8 cellular contexts compared by ENCODE assay signal in the genomic region with DNA sequence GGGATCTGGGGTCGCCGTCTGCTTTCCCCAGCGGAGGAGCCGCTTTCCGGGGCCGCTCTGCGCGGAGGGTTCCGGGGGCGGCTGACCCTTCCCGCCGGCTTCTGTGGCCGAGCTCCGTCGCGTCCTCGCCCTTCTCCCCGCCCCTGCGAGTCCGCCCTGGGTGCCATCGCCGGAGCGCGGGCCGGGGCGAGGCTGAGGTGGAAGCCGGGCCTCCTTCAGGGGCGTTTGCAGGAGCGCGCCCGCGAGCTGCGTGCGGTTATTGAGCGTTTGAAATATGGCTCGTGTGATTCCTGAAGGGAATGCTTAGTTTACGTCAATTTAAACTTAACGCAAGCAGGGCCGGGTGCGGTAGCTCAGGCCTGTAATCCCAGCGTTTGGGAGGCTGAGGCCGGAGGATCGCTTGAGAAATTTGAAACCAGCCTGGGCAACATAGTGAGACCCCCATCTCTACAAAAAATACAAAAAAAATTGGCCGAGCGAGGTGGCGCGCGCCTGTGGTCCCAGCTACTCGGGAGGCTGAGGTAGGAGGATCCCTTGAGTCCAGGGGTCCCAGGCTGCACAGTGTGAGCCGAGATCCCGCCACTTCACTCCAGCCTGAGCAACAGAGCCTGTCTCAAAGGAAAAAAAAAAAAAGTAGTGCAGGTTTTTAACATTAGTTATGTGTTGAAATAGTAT. TPM values are rescaled to one million over a fixed set of nuclear protein-coding genes. Genes with fewer than 3 reads are reported as not detected.
DNase-seq lines count a peak whose midpoint lies in the region; ATAC-seq, FAIRE-seq and TF ChIP-seq lines count a peak whose summit lies in the region.

No MANE protein-coding gene starts in this region.

- H3K9me3 Mint-ChIP-seq in H9 = peaks cover 0 to 12% of the 10 kb centered on the region in 2 experiments; a peak in 2 of 5 replicates

- peak; percentile 27 for DNase-seq in ELF-1 (ENCODE audit: low read depth, low spot score)
- DNase-seq in H9 = no peak
- peak; percentile 9 for DNase-seq in NCI-H146 treated with DMSO at 0.1 percent for 48 hours (lab: John Stamatoyannopoulos, UW; ENCODE audit: unreplicated experiment)
- DNase-seq in K562 (ENCODE audit: extremely low read depth in 1 of 4, low spot score in 3 of 4) = peak in 2 of 4 experiments; percentile 37 to 44
- DNase-seq in left lung = peak in 1 of 2 donors; percentile 86
- no peak for DNase-seq in amniotic stem cell (lab: John Stamatoyannopoulos, UW)
- DNase-seq in kidney glomerular epithelial cell (lab: John Stamatoyannopoulos, UW) = no peak

- H3K4me2 ChIP-seq in H9 (ENCODE audit: insufficient read depth, insufficient read length, low read length) (peak overlapping the region; percentile 64), K562 (ENCODE audit: insufficient read depth, low read length) (peak overlapping the region; percentile 82)

- peaks cover 6 to 13% of the 10 kb centered on the region in 2 experiments for H3K4me1 Mint-ChIP-seq in H9

- H3K27ac ChIP-seq in H9 (ENCODE audit: insufficient read length, low read depth, low read length) = no peak overlapping the region
- peak overlapping the region; percentile 87 for H3K27ac ChIP-seq in K562 (ENCODE audit: extremely low read depth, low read depth, low read length)
- H3K27ac ChIP-seq in left lung = peak overlapping the region in 1 of 2 donors; percentile 87
- no peak overlapping the region for H3K27ac ChIP-seq in stomach smooth muscle (ENCODE audit: low read length)

- H3K14ac ChIP-seq in H9 (ENCODE audit: insufficient read depth, low read length) = peak overlapping the region; percentile 71; the same call in 1 of the 2 replicates

- H3K9ac ChIP-seq in H9 (ENCODE audit: extremely low read depth, insufficient read length, low read length) (peak overlapping the region; percentile 25), K562 (ENCODE audit: insufficient read depth in 1 of 2, low read depth in 2 of 2, low read length in 2 of 2) (peak overlapping the region; percentile 84 to 99), stomach smooth muscle (ENCODE audit: low read length in 2 of 2) (peak overlapping the region; percentile 62 to 66)

- H3K79me2 ChIP-seq in H9 (ENCODE audit: insufficient read depth, low read length) (peaks cover 15% of the 10 kb centered on the region; the same call in 1 of the 2 replicates), K562 (ENCODE audit: control insufficient read depth, insufficient read depth, low read length) (peaks cover 53% of the 10 kb centered on the region)

- intact Hi-C loops in K562 (cut with micrococcal nuclease) = no loop called here
- intact Hi-C loops in left lung (cut with DNase I) = no loop called here

- BruUV-seq in K562 (replicated peaks; lab: Mats Ljungman, UMichigan) = no TSS peak

- no peak overlapping the region for H3K18ac ChIP-seq in H9 (ENCODE audit: insufficient read length, low read depth, low read length)

- H2AK5ac ChIP-seq in H9 (ENCODE audit: insufficient read length, low read length) = no peak overlapping the region

- TF ChIP-seq POLR2A in K562 (conservative IDR thresholded peaks at IDR 0.05) = no peak

- H4K8ac ChIP-seq in H9 (replicated peaks; ENCODE audit: insufficient read length, low read depth, low read length) = no peak overlapping the region

- H3K4me3 ChIP-seq in K562 (peak overlapping the region; percentile 99), left lung (peak overlapping the region; percentile 73 to 95), stomach smooth muscle (ENCODE audit: low read length in 2 of 2) (peak overlapping the region; percentile 75 to 88)

- no peaks in the 10 kb centered on the region for H4K20me1 ChIP-seq in H9 (ENCODE audit: control insufficient read depth, insufficient read depth, insufficient read length)
- H4K20me1 ChIP-seq in K562 (replicated peaks; ENCODE audit: control insufficient read depth, insufficient read depth, low read length) = no peaks in the 10 kb centered on the region

- H4K5ac ChIP-seq in H9 (ENCODE audit: insufficient read length, low read depth, low read length) = no peak overlapping the region

- H3K4ac ChIP-seq in H9 (ENCODE audit: low read depth, low read length) = no peak overlapping the region

- no peak for FAIRE-seq in K562 (lab: Jason Lieb, UNC)

- peak overlapping the region in 1 of 3 experiments; percentile 62; a peak in 1 of 7 replicates for H3K27ac Mint-ChIP-seq in H9

- CTCF ChIA-PET in K562 (lab: Yijun Ruan, JAX; ENCODE audit: low intra/inter-chr PET ratio) = no interaction called here

- ATAC-seq in K562 = peak; percentile 33
- peak; percentile 2 for ATAC-seq in left lung

- peaks cover 4% of the 10 kb centered on the region for H3K9me3 ChIP-seq in H9 (ENCODE audit: control insufficient read depth, low read depth, low read length)
- H3K9me3 ChIP-seq in K562 (replicated peaks; ENCODE audit: control insufficient read depth, insufficient read depth, low read depth, low read length) = no peaks in the 10 kb centered on the region
- H3K9me3 ChIP-seq in left lung = no peaks in the 10 kb centered on the region
- no peaks in the 10 kb centered on the region for H3K9me3 ChIP-seq in stomach smooth muscle (ENCODE audit: control insufficient read depth in 2 of 2, low read length in 2 of 2)

- H3K79me1 ChIP-seq in H9 (ENCODE audit: insufficient read depth, low read depth, low read length, poor library complexity, severe bottlenecking) = peaks cover 6% of the 10 kb centered on the region

- H3K36me3 ChIP-seq in K562 (ENCODE audit: control insufficient read depth, insufficient read depth, low read length) (peaks cover 39% of the 10 kb centered on the region), left lung (peaks cover 0 to 17% of the 10 kb centered on the region in 2 donors), stomach smooth muscle (ENCODE audit: control insufficient read depth in 2 of 2, insufficient read depth in 2 of 2, low read length in 2 of 2) (peaks cover 4% of the 10 kb centered on the region in 2 donors)

- in situ Hi-C loops in K562 (cut with MboI) = no loop called here

- H3K56ac ChIP-seq in H9 (ENCODE audit: insufficient read length, low read depth, low read length) = no peak overlapping the region

- H3K27me3 ChIP-seq in H9 (ENCODE audit: insufficient read depth, low read length) = peaks cover 3% of the 10 kb centered on the region; the same call in 1 of the 2 replicates
- H3K27me3 ChIP-seq in K562 (ENCODE audit: control insufficient read depth in 2 of 2, insufficient read depth in 2 of 2, low read length in 2 of 2) = no peaks in the 10 kb centered on the region
- H3K27me3 ChIP-seq in left lung = no peaks in the 10 kb centered on the region
- no peaks in the 10 kb centered on the region for H3K27me3 ChIP-seq in stomach smooth muscle (ENCODE audit: control insufficient read depth in 1 of 2, insufficient read depth in 2 of 2, low read length in 2 of 2)

- TF ChIP-seq RAD21 in K562 (CRISPR knock-in tag; conservative IDR thresholded peaks at IDR 0.05 in 1 of 2, IDR thresholded peaks at IDR 0.05 in 1 of 2) = no peak

- H2AFZ ChIP-seq in H9 (ENCODE audit: low read length) = no peak overlapping the region
- peak overlapping the region; percentile 89 for H2AFZ ChIP-seq in K562 (ENCODE audit: low read depth, low read length)

- H3K4me1 ChIP-seq in H9 (ENCODE audit: insufficient read depth, low read length) (no peaks in the 10 kb centered on the region), K562 (replicated peaks in 1 of 2; ENCODE audit: control insufficient read depth in 2 of 2, insufficient read depth in 2 of 2, low read length in 2 of 2) (peaks cover 2 to 19% of the 10 kb centered on the region in 2 experiments; a peak in 4 of 5 replicates), left lung (peaks cover 11 to 23% of the 10 kb centered on the region in 2 donors), stomach smooth muscle (ENCODE audit: control insufficient read depth, insufficient read depth, low read length) (peaks cover 23% of the 10 kb centered on the region)

- peaks cover 10% of the 10 kb centered on the region for H3K23me2 ChIP-seq in H9 (ENCODE audit: insufficient read length, low read depth, low read length, poor library complexity, severe bottlenecking)

- POLR2A ChIA-PET in K562 (lab: Yijun Ruan, JAX) = interaction anchor here (0.6 to 0.9 kb wide), 3 partner anchors 25 to 108 kb away, joined by 3 to 5 read pairs (median 3); no protein-coding TSS in a partner anchor

- H2BK15ac ChIP-seq in H9 (ENCODE audit: low read depth, low read length) = no peak overlapping the region; the same call in 1 of the 2 replicates

- no peak overlapping the region for H3T11ph ChIP-seq in H9 (ENCODE audit: low read length)

- no peak overlapping the region for H3K23ac ChIP-seq in H9 (ENCODE audit: insufficient read length, low read depth, low read length)

- H2BK12ac ChIP-seq in H9 (ENCODE audit: insufficient read length, low read depth, low read length) = no peak overlapping the region

- TF ChIP-seq EP300 in K562 (IDR thresholded peaks at IDR 0.05; ENCODE audit: low read length) = no peak

- WGBS in H9 (ENCODE audit: extremely low coverage, insufficient read length, low lambda C conversion rate) = no CpG with 5 or more reads among the region's 51 CpGs
- under 1% methylated on average over 24 of the region's 51 CpGs for WGBS in K562 (ENCODE audit: insufficient coverage, low coverage, missing lambda C conversion rate)

- H2BK20ac ChIP-seq in H9 (ENCODE audit: low read depth, low read length, poor library complexity, severe bottlenecking) = no peak overlapping the region

- no peaks in the 10 kb centered on the region for H3K27me3 Mint-ChIP-seq in H9 (ENCODE audit: low read depth)

- H2BK5ac ChIP-seq in H9 (ENCODE audit: insufficient read length, low read length) = no peak overlapping the region

- H3K9me1 ChIP-seq in K562 (ENCODE audit: control insufficient read depth, insufficient read depth, low read length) = no peaks in the 10 kb centered on the region

- no peak overlapping the region for H4K91ac ChIP-seq in H9 (ENCODE audit: insufficient read length, low read depth, low read length)

- peak overlapping the region; percentile 81 to 88 for H3K4me3 Mint-ChIP-seq in H9

- TF ChIP-seq CTCF in H9 (conservative IDR thresholded peaks at IDR 0.05) (no peak), K562 (IDR thresholded peaks at IDR 0.05 in 2 of 3, conservative IDR thresholded peaks at IDR 0.05 in 1 of 3; ENCODE audit: insufficient read depth in 2 of 3, low read depth in 1 of 3, low read length in 3 of 3) (no peak), left lung (IDR thresholded peaks at IDR 0.05) (no peak)

- peaks cover 14 to 42% (median 37%) of the 10 kb centered on the region in 3 experiments; a peak in 6 of 7 replicates for H3K36me3 Mint-ChIP-seq in H9 (ENCODE audit: insufficient read depth in 1 of 3, low read depth in 3 of 3)

- H2BK120ac ChIP-seq in H9 (ENCODE audit: low read depth, low read length, poor library complexity, severe bottlenecking) = no peak overlapping the region

RNA-seq across cellular contexts. Expression of gene PGAM5, which starts 0.7 kb away (rescaled TPM):
- 112 and 118 TPM in 2 replicates for total RNA-seq in H9 (2021)
- total RNA-seq in K562 (2011; cell fraction: chromatin; rRNA removed; ENCODE audit: low replicate concordance) = 33.1 and 58.6 TPM in 2 replicates
- total RNA-seq in K562 (2011; cell fraction: nucleolus; rRNA removed) = 36.3 and 36.7 TPM in 2 replicates
- 27.6 and 28.5 TPM in 2 replicates for total RNA-seq in K562 (2011; cell fraction: nucleoplasm; rRNA removed)
- 99.8 and 119 TPM in 2 replicates for total RNA-seq in K562 (2014; rRNA removed)
- 56.8 and 69.5 TPM in 2 replicates for total RNA-seq in K562 (2014; rRNA removed; fragmentation: Illumina TruSeq; extraction: Trizol)
- 88.5 and 89.0 TPM in 2 replicates for total RNA-seq in K562 (2015; rRNA removed; fragmentation: Illumina TruSeq; extraction: Trizol)
- total RNA-seq in K562 (2021) = 121 and 125 TPM in 2 replicates
- polyA plus RNA-seq in K562 (2011; rRNA removed) = 49.1 and 49.2 TPM in 2 replicates
- 56.7 and 135 TPM in 2 replicates for polyA plus RNA-seq in K562 (2011; cell fraction: cytosol; rRNA removed)
- polyA plus RNA-seq in K562 (2011; cell fraction: nucleus; rRNA removed) = 20.9 and 37.2 TPM in 2 replicates
- 39.2 and 77.3 TPM in 2 replicates for polyA plus RNA-seq in K562 (2012)
- 90.2 and 97.3 TPM in 2 replicates for polyA plus RNA-seq in K562 (2014; fragmentation: Illumina TruSeq; extraction: Trizol)
- polyA plus RNA-seq in K562 (2014; fragmentation: Nextera tagmentation; extraction: Ambion mirVana) = 10 to 100 TPM in 1 of 2 experiments, 1 to 10 TPM in 1; 7.4 to 11.4 TPM
- polyA plus RNA-seq in K562 (2014; rRNA removed) = 60.7 and 78.9 TPM in 2 replicates
- polyA minus RNA-seq in K562 (2011; rRNA and poly(A)+ RNA removed) = 33.5 and 64.2 TPM in 2 replicates
- polyA minus RNA-seq in K562 (2011; cell fraction: cytosol; rRNA and poly(A)+ RNA removed) = 85.1 and 114 TPM in 2 replicates
- polyA minus RNA-seq in K562 (2011; cell fraction: nucleus; rRNA and poly(A)+ RNA removed) = 17.0 and 19.7 TPM in 2 replicates
- 10 to 100 TPM; 24.7 to 37.4 TPM for total RNA-seq in left lung

RNA-seq across cellular contexts. Expression of gene PXMP2, which starts 23.9 kb away (rescaled TPM):
- total RNA-seq in H9 (2021) = 17.7 and 17.8 TPM in 2 replicates
- 19.3 and 34.7 TPM in 2 replicates for total RNA-seq in K562 (2011; cell fraction: chromatin; rRNA removed; ENCODE audit: low replicate concordance)
- total RNA-seq in K562 (2011; cell fraction: nucleolus; rRNA removed) = 30.4 and 31.9 TPM in 2 replicates
- total RNA-seq in K562 (2011; cell fraction: nucleoplasm; rRNA removed) = 32.8 and 57.0 TPM in 2 replicates
- total RNA-seq in K562 (2014; rRNA removed) = 66.1 and 70.9 TPM in 2 replicates
- 34.8 and 37.8 TPM in 2 replicates for total RNA-seq in K562 (2014; rRNA removed; fragmentation: Illumina TruSeq; extraction: Trizol)
- total RNA-seq in K562 (2015; rRNA removed; fragmentation: Illumina TruSeq; extraction: Trizol) = 39.8 and 41.0 TPM in 2 replicates
- total RNA-seq in K562 (2021) = 46.1 and 49.6 TPM in 2 replicates
- polyA plus RNA-seq in K562 (2011; rRNA removed) = 37.7 and 44.7 TPM in 2 replicates
- polyA plus RNA-seq in K562 (2011; cell fraction: cytosol; rRNA removed) = 48.9 and 69.8 TPM in 2 replicates
- polyA plus RNA-seq in K562 (2011; cell fraction: nucleus; rRNA removed) = 30.7 and 38.7 TPM in 2 replicates
- polyA plus RNA-seq in K562 (2012) = 43.7 and 55.0 TPM in 2 replicates
- polyA plus RNA-seq in K562 (2014; fragmentation: Illumina TruSeq; extraction: Trizol) = 43.1 and 52.3 TPM in 2 replicates
- polyA plus RNA-seq in K562 (2014; fragmentation: Nextera tagmentation; extraction: Ambion mirVana) = 1 to 10 TPM; 3.0 to 6.8 TPM
- 64.0 and 66.0 TPM in 2 replicates for polyA plus RNA-seq in K562 (2014; rRNA removed)
- polyA minus RNA-seq in K562 (2011; rRNA and poly(A)+ RNA removed) = 14.0 and 19.0 TPM in 2 replicates
- polyA minus RNA-seq in K562 (2011; cell fraction: cytosol; rRNA and poly(A)+ RNA removed) = 12.7 and 15.9 TPM in 2 replicates
- polyA minus RNA-seq in K562 (2011; cell fraction: nucleus; rRNA and poly(A)+ RNA removed) = 7.6 and 10.8 TPM in 2 replicates
- 10 to 100 TPM; 16.6 to 21.7 TPM for total RNA-seq in left lung

RNA-seq across cellular contexts. Expression of gene POLE, which starts 24.2 kb away (rescaled TPM):
- 131 and 147 TPM in 2 replicates for total RNA-seq in H9 (2021)
- 895 and 1,680 TPM in 2 replicates for total RNA-seq in K562 (2011; cell fraction: chromatin; rRNA removed; ENCODE audit: low replicate concordance)
- 685 and 695 TPM in 2 replicates for total RNA-seq in K562 (2011; cell fraction: nucleolus; rRNA removed)
- total RNA-seq in K562 (2011; cell fraction: nucleoplasm; rRNA removed) = 707 and 745 TPM in 2 replicates
- 83.6 and 86.3 TPM in 2 replicates for total RNA-seq in K562 (2014; rRNA removed)
- total RNA-seq in K562 (2014; rRNA removed; fragmentation: Illumina TruSeq; extraction: Trizol) = 36.3 and 39.1 TPM in 2 replicates
- 42.2 and 42.3 TPM in 2 replicates for total RNA-seq in K562 (2015; rRNA removed; fragmentation: Illumina TruSeq; extraction: Trizol)
- total RNA-seq in K562 (2021) = 130 and 154 TPM in 2 replicates
- polyA plus RNA-seq in K562 (2011; rRNA removed) = 49.6 and 81.7 TPM in 2 replicates
- 34.1 and 49.5 TPM in 2 replicates for polyA plus RNA-seq in K562 (2011; cell fraction: cytosol; rRNA removed)
- polyA plus RNA-seq in K562 (2011; cell fraction: nucleus; rRNA removed) = 471 and 640 TPM in 2 replicates
- polyA plus RNA-seq in K562 (2012) = 78.0 and 105 TPM in 2 replicates
- 64.2 and 65.6 TPM in 2 replicates for polyA plus RNA-seq in K562 (2014; fragmentation: Illumina TruSeq; extraction: Trizol)
- polyA plus RNA-seq in K562 (2014; fragmentation: Nextera tagmentation; extraction: Ambion mirVana) = 1 to 10 TPM; 2.4 to 2.5 TPM
- polyA plus RNA-seq in K562 (2014; rRNA removed) = 90.6 and 126 TPM in 2 replicates
- 94.9 and 115 TPM in 2 replicates for polyA minus RNA-seq in K562 (2011; rRNA and poly(A)+ RNA removed)
- 123 and 159 TPM in 2 replicates for polyA minus RNA-seq in K562 (2011; cell fraction: cytosol; rRNA and poly(A)+ RNA removed)
- 317 and 354 TPM in 2 replicates for polyA minus RNA-seq in K562 (2011; cell fraction: nucleus; rRNA and poly(A)+ RNA removed)
- 10 to 100 TPM; 29.2 to 32.7 TPM for total RNA-seq in left lung

RNA-seq across cellular contexts. Expression of gene ANKLE2, which starts 50.3 kb away (rescaled TPM):
- total RNA-seq in H9 (2021) (73.9 and 80.3 TPM in 2 replicates), K562 (2014; rRNA removed) (33.6 and 42.3 TPM in 2 replicates), K562 (2014; rRNA removed; fragmentation: Illumina TruSeq; extraction: Trizol) (44.0 and 45.6 TPM in 2 replicates), K562 (2015; rRNA removed; fragmentation: Illumina TruSeq; extraction: Trizol) (49.5 and 50.4 TPM in 2 replicates), K562 (2021) (54.3 and 56.9 TPM in 2 replicates), left lung (10 to 100 TPM; 59.3 to 84.9 TPM)
- 353 and 486 TPM in 2 replicates for total RNA-seq in K562 (2011; cell fraction: chromatin; rRNA removed; ENCODE audit: low replicate concordance)
- total RNA-seq in K562 (2011; cell fraction: nucleolus; rRNA removed) = 225 and 254 TPM in 2 replicates
- total RNA-seq in K562 (2011; cell fraction: nucleoplasm; rRNA removed) = 264 and 271 TPM in 2 replicates
- polyA plus RNA-seq in K562 (2011; rRNA removed) (57.7 and 69.0 TPM in 2 replicates), K562 (2014; fragmentation: Illumina TruSeq; extraction: Trizol) (43.6 and 46.3 TPM in 2 replicates), K562 (2014; fragmentation: Nextera tagmentation; extraction: Ambion mirVana) (1 to 10 TPM; 3.2 TPM), K562 (2014; rRNA removed) (49.7 and 51.6 TPM in 2 replicates)
- polyA plus RNA-seq in K562 (2011; cell fraction: cytosol; rRNA removed) = 41.4 and 48.0 TPM in 2 replicates
- polyA plus RNA-seq in K562 (2011; cell fraction: nucleus; rRNA removed) = 224 and 322 TPM in 2 replicates
- polyA plus RNA-seq in K562 (2012) = 39.1 and 44.5 TPM in 2 replicates
- polyA minus RNA-seq in K562 (2011; rRNA and poly(A)+ RNA removed) = 139 and 163 TPM in 2 replicates
- 46.5 and 72.4 TPM in 2 replicates for polyA minus RNA-seq in K562 (2011; cell fraction: cytosol; rRNA and poly(A)+ RNA removed)
- 105 and 129 TPM in 2 replicates for polyA minus RNA-seq in K562 (2011; cell fraction: nucleus; rRNA and poly(A)+ RNA removed)

Comparison
In these comparisons a context has a peak if more than half of its experiments do, and no peak if none do; other contexts are left out.
1. DNase-seq: peak in ELF-1 (single experiment) and NCI-H146 treated with DMSO at 0.1 percent for 48 hours (single experiment); none in H9 (single experiment), amniotic stem cell (single experiment) and kidney glomerular epithelial cell (single experiment).
2. H3K9ac ChIP-seq: peak in every context shown above with its lines; median percentile 92 in K562; 64 in stomach smooth muscle; 25 in H9.
3. Peak in every context shown above with its lines, with median percentiles within 50 percentile points of each other: H3K4me3 ChIP-seq.